17 cellular contexts compared by ENCODE assay signal in genomic region chr6:43950206-43950605, GRCh38.
"Had no signal": no experiment of that assay in that cellular context is flagged by ENCODE, and none has a peak within 500 bp of the region (broad histone marks: within the 10 kb centered on the region; RNA-seq: fewer than 3 reads in every experiment).

No MANE protein-coding gene starts in this region.

- H3K27me3 ChIP-seq: foreskin keratinocyte, pancreas, tibial nerve had no signal

- H3K4me3 ChIP-seq: pancreas, SK-N-MC, tibial nerve had no signal

- H3K27ac ChIP-seq: foreskin keratinocyte, pancreas, SK-N-MC, tibial nerve had no signal

- H3K36me3 ChIP-seq: pancreas, tibial nerve had no signal

- H3K9me3 ChIP-seq: pancreas had no signal

- H3K4me1 ChIP-seq: foreskin keratinocyte, pancreas, tibial nerve had no signal

- DNase-seq: activated CD4-positive, alpha-beta T cell treated with anti-CD3 and anti-CD28 coated beads, Interleukin-2, amount 50 U/mL, for 1 hour; activated gamma-delta T cell treated with Interleukin-2 at 50 U/mL for 16 hours; activated naive CD8-positive, alpha-beta T cell treated with anti-CD3 and anti-CD28 coated beads for 36 hours; cerebellar nuclear complex; effector CD8-positive, alpha-beta T cell; foreskin keratinocyte; glutamatergic neuron; kidney glomerular epithelial cell; midbrain; stimulated activated CD4-positive, alpha-beta T cell treated with anti-CD3 and anti-CD28 coated beads, Interleukin-15, amount 100 ng/mL, for 24 hours; stimulated activated CD4-positive, alpha-beta T cell treated with anti-CD3 and anti-CD28 coated beads, Interleukin-4, amount 100 ng/mL, for 24 hours; stimulated activated naive CD4-positive, alpha-beta T cell treated with Interleukin-2 at 50 U/mL for 16 hours; substantia nigra; T-helper 9 cell had no signal
